Comparison of ENCODE assay signal across 21 cellular contexts in the genomic region with DNA sequence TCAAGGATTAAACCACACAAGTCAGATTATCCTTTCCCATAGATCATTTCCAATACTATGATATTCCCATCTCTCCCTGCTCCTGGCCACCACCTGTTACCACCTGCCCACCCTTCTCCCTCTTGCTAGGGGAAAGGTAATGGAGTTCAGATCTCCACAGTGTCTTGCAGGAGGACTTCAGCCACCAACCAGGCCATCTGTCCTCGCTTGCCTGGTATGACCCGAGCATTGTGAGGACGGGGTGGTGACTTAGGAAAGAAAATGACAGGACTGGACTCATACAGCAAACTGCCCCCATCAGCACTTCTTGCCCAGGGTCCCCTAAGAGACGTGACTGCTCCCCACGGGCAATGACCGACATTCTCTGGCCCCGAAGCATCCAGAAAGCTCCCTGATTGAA. TPM values are rescaled to one million over a fixed set of nuclear protein-coding genes. Genes with fewer than 3 reads are reported as not detected.
DNase-seq lines count a peak whose midpoint lies in the region; ATAC-seq, FAIRE-seq and TF ChIP-seq lines count a peak whose summit lies in the region.
"Had no signal": no experiment of that assay in that cellular context is flagged by ENCODE, and none has a peak within 500 bp of the region (broad histone marks: within the 10 kb centered on the region; RNA-seq: fewer than 3 reads in every experiment).

No MANE protein-coding gene starts in this region.

- H4K20me1 ChIP-seq in HepG2 (ENCODE audit: insufficient read depth, low read length), result peaks cover 9% of the 10 kb centered on the region; the same call in 1 of the 2 replicates

- ATAC-seq in HepG2 (peak; percentile 9), right lobe of liver (no peak)
- ATAC-seq: CD8-positive, alpha-beta T cell had no signal

- no peak overlapping the region for H2BK12ac ChIP-seq in mesenchymal stem cell (ENCODE audit: low read length in 2 of 2)

- H3K79me1 ChIP-seq in mesenchymal stem cell (replicated peaks; ENCODE audit: low read length, poor library complexity, severe bottlenecking), result peaks cover 16% of the 10 kb centered on the region

- H3K9me3 ChIP-seq in HepG2 (ENCODE audit: low read length) (no peaks in the 10 kb centered on the region), right lobe of liver (no peaks in the 10 kb centered on the region), mesenchymal stem cell (ENCODE audit: control insufficient read depth, low read length) (no peaks in the 10 kb centered on the region)
- H3K9me3 ChIP-seq: BLaER1 treated with 17β-estradiol and CSF1 and Interleukin-3, amounts not matched to agents 10 nM and 100 nM; SJCRH30 had no signal

- in situ Hi-C loops in HepG2 (cut with HindIII; ENCODE audit: extremely low pct_ligation_motif_present, low pct_unique_long_range_greater_than_20kb), result no loop called here

- H3K36me3 ChIP-seq in HepG2 (replicated peaks in 1 of 2; ENCODE audit: control insufficient read depth in 1 of 2, insufficient read depth in 2 of 2, low read length in 2 of 2) (peaks cover 24 to 59% of the 10 kb centered on the region in 2 experiments), right lobe of liver (peaks cover 0 to 17% (median under 1%) of the 10 kb centered on the region in 4 donors), mesenchymal stem cell (ENCODE audit: control insufficient read depth in 1 of 2, insufficient read depth in 2 of 2, low read depth in 1 of 2, low read length in 2 of 2) (peaks cover 51 to 73% of the 10 kb centered on the region in 2 experiments)

- CTCF ChIA-PET in HepG2 (lab: Yijun Ruan, JAX; ENCODE audit: low intra/inter-chr PET ratio, low total read pairs) (no interaction called here), RWPE1 (lab: Yijun Ruan, JAX) (interaction anchor here (0.6 to 0.7 kb wide), 2 partner anchors 11 to 914 kb away, joined by 3 read pairs; no protein-coding TSS in a partner anchor)

- H2BK15ac ChIP-seq in mesenchymal stem cell (ENCODE audit: low read depth, poor library complexity, severe bottlenecking), result no peak overlapping the region

- TF ChIP-seq EP300 in HepG2 (IDR thresholded peaks at IDR 0.05; ENCODE audit: low read depth in 2 of 2, low read length in 2 of 2) (no peak), HepG2 (CRISPR knock-in tag; IDR thresholded peaks at IDR 0.05; ENCODE audit: borderline replicate concordance) (no peak)

- H3K4me3 ChIP-seq in HepG2 (replicated peaks in 1 of 3; ENCODE audit: insufficient read depth in 1 of 3, low read depth in 2 of 3, low read length in 3 of 3) (no peak overlapping the region), right lobe of liver (no peak overlapping the region), mesenchymal stem cell (ENCODE audit: insufficient read depth in 1 of 2, low read depth in 1 of 2, low read length in 2 of 2) (no peak overlapping the region)
- H3K4me3 ChIP-seq: BLaER1 treated with 17β-estradiol and CSF1 and Interleukin-3, amounts not matched to agents 10 nM and 100 nM; SJCRH30 had no signal

- H3K4ac ChIP-seq in mesenchymal stem cell (ENCODE audit: low read depth in 1 of 2, low read length in 2 of 2), result no peak overlapping the region

- POLR2A ChIA-PET in HepG2 (lab: Yijun Ruan, JAX) (interaction anchor here (0.7 to 1.8 kb wide), 6 partner anchors 12 to 150 kb away, joined by 3 to 10 read pairs (median 3); partner anchors contain the start of genes NT5C3B and P3H4), RWPE1 (lab: Yijun Ruan, JAX; ENCODE audit: low non-redundant PET) (interaction anchor here (0.6 to 0.7 kb wide), 2 partner anchors 14 to 41 kb away, joined by 3 read pairs; partner anchors contain the start of gene KLHL11)

- intact Hi-C loops in HepG2 (cut with micrococcal nuclease; ENCODE audit: unreplicated experiment) (no loop called here), right lobe of liver (cut with DNase I) (no loop called here)

- H3K4me1 ChIP-seq in HepG2 (ENCODE audit: insufficient read depth, low read length) (peaks cover 37% of the 10 kb centered on the region), right lobe of liver (no peaks in the 10 kb centered on the region), mesenchymal stem cell (ENCODE audit: control insufficient read depth, insufficient read depth, low read depth, low read length) (peaks cover 3% of the 10 kb centered on the region)
- H3K4me1 ChIP-seq: BLaER1 treated with 17β-estradiol and CSF1 and Interleukin-3, amounts not matched to agents 10 nM and 100 nM; SJCRH30 had no signal

- TF ChIP-seq RAD21 in HepG2 (CRISPR knock-in tag; IDR thresholded peaks at IDR 0.05), result no peak

- H3K23ac ChIP-seq in mesenchymal stem cell (ENCODE audit: low read length in 2 of 2), result no peak overlapping the region

- TF ChIP-seq CTCF in HepG2 (CRISPR knock-in tag; IDR thresholded peaks at IDR 0.05) (no peak), right lobe of liver (IDR thresholded peaks at IDR 0.05) (no peak), RWPE1 (conservative IDR thresholded peaks at IDR 0.05; ENCODE audit: low read depth) (no peak)

- H4K91ac ChIP-seq in mesenchymal stem cell (ENCODE audit: low read length), result no peak overlapping the region

- H2AFZ ChIP-seq in HepG2 (ENCODE audit: low read length), result no peak overlapping the region
- no peak overlapping the region for H2AFZ ChIP-seq in mesenchymal stem cell (ENCODE audit: low read depth, low read length)

- no peaks in the 10 kb centered on the region for H3K79me2 ChIP-seq in HepG2 (ENCODE audit: insufficient read depth, low read length)

- DNase-seq in HepG2 (ENCODE audit: low spot score) (no peak), right lobe of liver (no peak), RWPE1 (ENCODE audit: low spot score) (no peak), mesenchymal stem cell (no peak), NCI-H2107 treated with DMSO at 0.1 percent for 48 hours (lab: John Stamatoyannopoulos, UW; ENCODE audit: unreplicated experiment) (no peak)
- no peak for DNase-seq in stimulated activated CD4-positive, alpha-beta T cell treated with anti-CD3 and anti-CD28 coated beads, Interleukin-2, amount 100 ng/mL, for 48 hours
- no peak for DNase-seq in activated CD8-positive, alpha-beta memory T cell treated with anti-CD3 and anti-CD28 coated beads, Interleukin-2, amount 50 U/mL, for 48 hours
- DNase-seq: Calu3; CD8-positive, alpha-beta T cell; DMS53; Karpas-422; NCI-H1436; NCI-H1930; NCI-H526; SJCRH30 had no signal

- H2BK120ac ChIP-seq in mesenchymal stem cell (ENCODE audit: low read depth, low read length), result no peak overlapping the region

- whole genome bisulfite sequencing in HepG2 (ENCODE audit: low lambda C conversion rate), result 90% methylated on average over 7 of the region's 7 CpGs
- WGBS in right lobe of liver (ENCODE audit: insufficient coverage, low coverage, low lambda C conversion rate, missing lambda C conversion rate), result 80% methylated on average over 6 of the region's 7 CpGs
- 95% methylated on average over 7 of the region's 7 CpGs for WGBS in mesenchymal stem cell

- H3K27ac ChIP-seq in HepG2 (ENCODE audit: extremely low read length, insufficient read depth, low read length) (no peak overlapping the region), right lobe of liver (no peak overlapping the region), RWPE1 (peak overlapping the region; percentile 51), mesenchymal stem cell (ENCODE audit: low read length, poor library complexity, severe bottlenecking) (no peak overlapping the region)
- H3K27ac ChIP-seq: BLaER1 treated with 17β-estradiol and CSF1 and Interleukin-3, amounts not matched to agents 10 nM and 100 nM; SJCRH30 had no signal

- peak; percentile 32 for FAIRE-seq in HepG2 (lab: Jason Lieb, UNC)
- FAIRE-seq: GM12892, GM18507, H1 had no signal

- H3K14ac ChIP-seq in mesenchymal stem cell (ENCODE audit: low read length in 2 of 2), result no peak overlapping the region

- peak overlapping the region; percentile 47 for H4K8ac ChIP-seq in mesenchymal stem cell (ENCODE audit: low read length)

- H3K9ac ChIP-seq in HepG2 (ENCODE audit: insufficient read depth, low read depth, low read length) (no peak overlapping the region), mesenchymal stem cell (ENCODE audit: low read length) (no peak overlapping the region)
- H3K9ac ChIP-seq: BLaER1 treated with 17β-estradiol and CSF1 and Interleukin-3, amounts not matched to agents 10 nM and 100 nM had no signal

- H3K27me3 ChIP-seq in HepG2 (ENCODE audit: control insufficient read depth in 1 of 2, insufficient read depth in 2 of 2, low read length in 2 of 2), result no peaks in the 10 kb centered on the region
- no peaks in the 10 kb centered on the region for H3K27me3 ChIP-seq in right lobe of liver
- no peaks in the 10 kb centered on the region for H3K27me3 ChIP-seq in mesenchymal stem cell (ENCODE audit: control insufficient read depth in 1 of 2, insufficient read depth in 1 of 2, low read length in 2 of 2)
- H3K27me3 ChIP-seq: BLaER1 treated with 17β-estradiol and CSF1 and Interleukin-3, amounts not matched to agents 10 nM and 100 nM; SJCRH30 had no signal

- H2AK5ac ChIP-seq in mesenchymal stem cell (ENCODE audit: low read length, severe bottlenecking), result no peak overlapping the region

- H3K4me2 ChIP-seq in HepG2 (ENCODE audit: low read depth, low read length) (no peak overlapping the region), mesenchymal stem cell (ENCODE audit: low read length, poor library complexity, severe bottlenecking) (no peak overlapping the region)
- H3K4me2 ChIP-seq: BLaER1 treated with 17β-estradiol and CSF1 and Interleukin-3, amounts not matched to agents 10 nM and 100 nM had no signal

- no TSS peak for BruUV-seq in HepG2 (replicated peaks; lab: Mats Ljungman, UMichigan)

- no peak overlapping the region for H3K18ac ChIP-seq in mesenchymal stem cell (ENCODE audit: low read depth in 1 of 2, low read length in 2 of 2)

- TF ChIP-seq POLR2A in HepG2 (IDR thresholded peaks at IDR 0.05; ENCODE audit: insufficient read depth in 1 of 2, low read depth in 2 of 2, low read length in 2 of 2), result no peak; a peak in 1 of 4 replicates
- no peak for TF ChIP-seq POLR2A in right lobe of liver (IDR thresholded peaks at IDR 0.05)

- H2BK5ac ChIP-seq in mesenchymal stem cell (ENCODE audit: low read depth, low read length, poor library complexity, severe bottlenecking), result no peak overlapping the region

RNA-seq across cellular contexts. Expression of gene FKBP10, which starts 10.8 kb away (rescaled TPM):
- 46.5 and 149 TPM in 2 replicates for total RNA-seq in HepG2 (2016; rRNA removed; fragmentation: Illumina TruSeq; extraction: Trizol)
- total RNA-seq in HepG2 (2016; cell fraction: cytosol; rRNA removed; fragmentation: Illumina TruSeq; extraction: Trizol; ENCODE audit: low read depth), result 31.7 and 32.8 TPM in 2 replicates
- total RNA-seq in HepG2 (2016; cell fraction: insoluble cytoplasmic fraction; rRNA removed; fragmentation: Illumina TruSeq; extraction: Trizol), result 37.6 and 157 TPM in 2 replicates
- total RNA-seq in HepG2 (2016; cell fraction: membrane; rRNA removed; fragmentation: Illumina TruSeq; extraction: Trizol), result 42.3 and 48.1 TPM in 2 replicates
- total RNA-seq in HepG2 (2016; cell fraction: nucleus; rRNA removed; fragmentation: Illumina TruSeq; extraction: Trizol), result 148 and 181 TPM in 2 replicates
- 543 and 573 TPM in 2 replicates for polyA plus RNA-seq in HepG2 (2011; rRNA removed)
- 288 and 579 TPM in 2 replicates for polyA plus RNA-seq in HepG2 (2011; cell fraction: cytosol; rRNA removed)
- 3,059 and 4,867 TPM in 2 replicates for polyA plus RNA-seq in HepG2 (2011; cell fraction: nucleus; rRNA removed)
- 224 and 292 TPM in 2 replicates for polyA plus RNA-seq in HepG2 (2012)
- 18.4 and 19.7 TPM in 2 replicates for polyA plus RNA-seq in HepG2 (2016; cell fraction: cytosol; fragmentation: Illumina TruSeq; extraction: Trizol; ENCODE audit: low read depth)
- polyA plus RNA-seq in HepG2 (2016; cell fraction: insoluble cytoplasmic fraction; fragmentation: Illumina TruSeq; extraction: Trizol; ENCODE audit: low read depth), result 46.0 and 56.5 TPM in 2 replicates
- polyA plus RNA-seq in HepG2 (2016; cell fraction: membrane; fragmentation: Illumina TruSeq; extraction: Trizol; ENCODE audit: low read depth), result 32.1 and 36.5 TPM in 2 replicates
- polyA plus RNA-seq in HepG2 (2016; cell fraction: nucleus; fragmentation: Illumina TruSeq; extraction: Trizol; ENCODE audit: insufficient read depth, low read depth), result 597 and 623 TPM in 2 replicates
- polyA minus RNA-seq in HepG2 (2011; rRNA and poly(A)+ RNA removed; ENCODE audit: low replicate concordance), result 133 and 613 TPM in 2 replicates
- polyA minus RNA-seq in HepG2 (2011; cell fraction: cytosol; rRNA and poly(A)+ RNA removed), result 159 and 170 TPM in 2 replicates
- polyA minus RNA-seq in HepG2 (2011; cell fraction: nucleus; rRNA and poly(A)+ RNA removed), result 231 and 275 TPM in 2 replicates
- 1 to 10 TPM; 2.4 to 5.1 (median 4.0) TPM for total RNA-seq in right lobe of liver
- polyA plus RNA-seq in mesenchymal stem cell (2013, experiment 1 of 2), result 641 TPM
- polyA plus RNA-seq in mesenchymal stem cell (2013, experiment 2 of 2), result 626 TPM

RNA-seq across cellular contexts. Expression of gene P3H4, which starts 11.8 kb away (rescaled TPM):
- total RNA-seq in HepG2 (2016; rRNA removed; fragmentation: Illumina TruSeq; extraction: Trizol), result 13.5 and 37.1 TPM in 2 replicates
- 12.6 and 14.5 TPM in 2 replicates for total RNA-seq in HepG2 (2016; cell fraction: cytosol; rRNA removed; fragmentation: Illumina TruSeq; extraction: Trizol; ENCODE audit: low read depth)
- 12.2 and 37.7 TPM in 2 replicates for total RNA-seq in HepG2 (2016; cell fraction: insoluble cytoplasmic fraction; rRNA removed; fragmentation: Illumina TruSeq; extraction: Trizol)
- 17.3 and 17.5 TPM in 2 replicates for total RNA-seq in HepG2 (2016; cell fraction: membrane; rRNA removed; fragmentation: Illumina TruSeq; extraction: Trizol)
- total RNA-seq in HepG2 (2016; cell fraction: nucleus; rRNA removed; fragmentation: Illumina TruSeq; extraction: Trizol), result 28.1 and 32.5 TPM in 2 replicates
- polyA plus RNA-seq in HepG2 (2011; rRNA removed), result 50.6 and 54.9 TPM in 2 replicates
- 37.2 and 55.7 TPM in 2 replicates for polyA plus RNA-seq in HepG2 (2011; cell fraction: cytosol; rRNA removed)
- 33.0 and 36.4 TPM in 2 replicates for polyA plus RNA-seq in HepG2 (2011; cell fraction: nucleus; rRNA removed)
- polyA plus RNA-seq in HepG2 (2012), result 22.4 and 34.3 TPM in 2 replicates
- 4.6 and 5.5 TPM in 2 replicates for polyA plus RNA-seq in HepG2 (2016; cell fraction: cytosol; fragmentation: Illumina TruSeq; extraction: Trizol; ENCODE audit: low read depth)
- 14.8 and 17.0 TPM in 2 replicates for polyA plus RNA-seq in HepG2 (2016; cell fraction: insoluble cytoplasmic fraction; fragmentation: Illumina TruSeq; extraction: Trizol; ENCODE audit: low read depth)
- polyA plus RNA-seq in HepG2 (2016; cell fraction: membrane; fragmentation: Illumina TruSeq; extraction: Trizol; ENCODE audit: low read depth), result 9.6 and 11.3 TPM in 2 replicates
- 63.5 and 69.5 TPM in 2 replicates for polyA plus RNA-seq in HepG2 (2016; cell fraction: nucleus; fragmentation: Illumina TruSeq; extraction: Trizol; ENCODE audit: insufficient read depth, low read depth)
- 44.3 and 65.0 TPM in 2 replicates for polyA minus RNA-seq in HepG2 (2011; rRNA and poly(A)+ RNA removed; ENCODE audit: low replicate concordance)
- 22.5 and 26.8 TPM in 2 replicates for polyA minus RNA-seq in HepG2 (2011; cell fraction: cytosol; rRNA and poly(A)+ RNA removed)
- polyA minus RNA-seq in HepG2 (2011; cell fraction: nucleus; rRNA and poly(A)+ RNA removed), result 21.6 and 23.9 TPM in 2 replicates
- 1 to 10 TPM; 1.8 to 3.8 (median 2.8) TPM for total RNA-seq in right lobe of liver
- 63.6 TPM for polyA plus RNA-seq in mesenchymal stem cell (2013, experiment 1 of 2)
- 62.2 TPM for polyA plus RNA-seq in mesenchymal stem cell (2013, experiment 2 of 2)

RNA-seq across cellular contexts. Expression of gene NT5C3B, which starts 12.5 kb away (rescaled TPM):
- total RNA-seq in HepG2 (2016; rRNA removed; fragmentation: Illumina TruSeq; extraction: Trizol) (92.1 and 104 TPM in 2 replicates), right lobe of liver (10 to 100 TPM; 19.9 to 30.7 (median 23.1) TPM)
- 128 and 164 TPM in 2 replicates for total RNA-seq in HepG2 (2016; cell fraction: cytosol; rRNA removed; fragmentation: Illumina TruSeq; extraction: Trizol; ENCODE audit: low read depth)
- total RNA-seq in HepG2 (2016; cell fraction: insoluble cytoplasmic fraction; rRNA removed; fragmentation: Illumina TruSeq; extraction: Trizol), result 87.1 and 106 TPM in 2 replicates
- total RNA-seq in HepG2 (2016; cell fraction: membrane; rRNA removed; fragmentation: Illumina TruSeq; extraction: Trizol), result 198 and 220 TPM in 2 replicates
- total RNA-seq in HepG2 (2016; cell fraction: nucleus; rRNA removed; fragmentation: Illumina TruSeq; extraction: Trizol), result 52.2 and 64.7 TPM in 2 replicates
- polyA plus RNA-seq in HepG2 (2011; rRNA removed), result 119 and 126 TPM in 2 replicates
- polyA plus RNA-seq in HepG2 (2011; cell fraction: cytosol; rRNA removed), result 116 and 145 TPM in 2 replicates
- polyA plus RNA-seq in HepG2 (2011; cell fraction: nucleus; rRNA removed), result 119 TPM in 2 replicates
- polyA plus RNA-seq in HepG2 (2012), result 77.4 and 82.6 TPM in 2 replicates
- 148 and 199 TPM in 2 replicates for polyA plus RNA-seq in HepG2 (2016; cell fraction: cytosol; fragmentation: Illumina TruSeq; extraction: Trizol; ENCODE audit: low read depth)
- 108 and 113 TPM in 2 replicates for polyA plus RNA-seq in HepG2 (2016; cell fraction: insoluble cytoplasmic fraction; fragmentation: Illumina TruSeq; extraction: Trizol; ENCODE audit: low read depth)
- polyA plus RNA-seq in HepG2 (2016; cell fraction: membrane; fragmentation: Illumina TruSeq; extraction: Trizol; ENCODE audit: low read depth), result 207 and 224 TPM in 2 replicates
- 109 and 119 TPM in 2 replicates for polyA plus RNA-seq in HepG2 (2016; cell fraction: nucleus; fragmentation: Illumina TruSeq; extraction: Trizol; ENCODE audit: insufficient read depth, low read depth)
- polyA minus RNA-seq in HepG2 (2011; rRNA and poly(A)+ RNA removed; ENCODE audit: low replicate concordance), result 36.5 and 43.6 TPM in 2 replicates
- 32.3 and 34.1 TPM in 2 replicates for polyA minus RNA-seq in HepG2 (2011; cell fraction: cytosol; rRNA and poly(A)+ RNA removed)
- 48.5 and 53.7 TPM in 2 replicates for polyA minus RNA-seq in HepG2 (2011; cell fraction: nucleus; rRNA and poly(A)+ RNA removed)
- polyA plus RNA-seq in mesenchymal stem cell (2013, experiment 1 of 2), result 50.3 TPM
- polyA plus RNA-seq in mesenchymal stem cell (2013, experiment 2 of 2), result 50.3 TPM

RNA-seq across cellular contexts. Expression of gene KLHL10, which starts 14.0 kb away (rescaled TPM):
- total RNA-seq in HepG2 (2016; rRNA removed; fragmentation: Illumina TruSeq; extraction: Trizol) (0.04 TPM in 1 of 2 replicates, not detected in the other), right lobe of liver (not detected)
- total RNA-seq in HepG2 (2016; cell fraction: cytosol; rRNA removed; fragmentation: Illumina TruSeq; extraction: Trizol; ENCODE audit: low read depth), result 0.09 TPM in 1 of 2 replicates, not detected in the other
- 0.04 and 0.09 TPM in 2 replicates for total RNA-seq in HepG2 (2016; cell fraction: insoluble cytoplasmic fraction; rRNA removed; fragmentation: Illumina TruSeq; extraction: Trizol)
- total RNA-seq in HepG2 (2016; cell fraction: membrane; rRNA removed; fragmentation: Illumina TruSeq; extraction: Trizol), result not detected in 2 replicates
- total RNA-seq in HepG2 (2016; cell fraction: nucleus; rRNA removed; fragmentation: Illumina TruSeq; extraction: Trizol), result not detected in 2 replicates
- 0.05 and 0.08 TPM in 2 replicates for polyA plus RNA-seq in HepG2 (2011; rRNA removed)
- 0.03 TPM in 1 of 2 replicates, not detected in the other for polyA plus RNA-seq in HepG2 (2011; cell fraction: cytosol; rRNA removed)
- 0.05 and 0.13 TPM in 2 replicates for polyA plus RNA-seq in HepG2 (2011; cell fraction: nucleus; rRNA removed)
- not detected in 2 replicates for polyA plus RNA-seq in HepG2 (2012)
- not detected in 2 replicates for polyA plus RNA-seq in HepG2 (2016; cell fraction: cytosol; fragmentation: Illumina TruSeq; extraction: Trizol; ENCODE audit: low read depth)
- polyA plus RNA-seq in HepG2 (2016; cell fraction: insoluble cytoplasmic fraction; fragmentation: Illumina TruSeq; extraction: Trizol; ENCODE audit: low read depth), result not detected in 2 replicates
- not detected in 2 replicates for polyA plus RNA-seq in HepG2 (2016; cell fraction: membrane; fragmentation: Illumina TruSeq; extraction: Trizol; ENCODE audit: low read depth)
- not detected in 2 replicates for polyA plus RNA-seq in HepG2 (2016; cell fraction: nucleus; fragmentation: Illumina TruSeq; extraction: Trizol; ENCODE audit: insufficient read depth, low read depth)
- 0.12 TPM in 1 of 2 replicates, not detected in the other for polyA minus RNA-seq in HepG2 (2011; rRNA and poly(A)+ RNA removed; ENCODE audit: low replicate concordance)
- polyA minus RNA-seq in HepG2 (2011; cell fraction: cytosol; rRNA and poly(A)+ RNA removed), result not detected in 2 replicates
- not detected in 2 replicates for polyA minus RNA-seq in HepG2 (2011; cell fraction: nucleus; rRNA and poly(A)+ RNA removed)
- polyA plus RNA-seq in mesenchymal stem cell (2013, experiment 1 of 2), result not detected
- 0.03 TPM for polyA plus RNA-seq in mesenchymal stem cell (2013, experiment 2 of 2)
- total RNA-seq: Calu3; CD8-positive, alpha-beta T cell; HT-29; MCF 10A; SJCRH30 had no signal

RNA-seq across cellular contexts. Expression of gene JUP, which starts 37.1 kb away (rescaled TPM):
- total RNA-seq in HepG2 (2016; rRNA removed; fragmentation: Illumina TruSeq; extraction: Trizol) (20.6 and 20.9 TPM in 2 replicates), right lobe of liver (10 to 100 TPM; 54.3 to 74.8 (median 65.7) TPM)
- total RNA-seq in HepG2 (2016; cell fraction: cytosol; rRNA removed; fragmentation: Illumina TruSeq; extraction: Trizol; ENCODE audit: low read depth), result 6.9 and 7.8 TPM in 2 replicates
- 16.7 and 22.4 TPM in 2 replicates for total RNA-seq in HepG2 (2016; cell fraction: insoluble cytoplasmic fraction; rRNA removed; fragmentation: Illumina TruSeq; extraction: Trizol)
- 11.7 and 12.0 TPM in 2 replicates for total RNA-seq in HepG2 (2016; cell fraction: membrane; rRNA removed; fragmentation: Illumina TruSeq; extraction: Trizol)
- total RNA-seq in HepG2 (2016; cell fraction: nucleus; rRNA removed; fragmentation: Illumina TruSeq; extraction: Trizol), result 15.0 and 20.7 TPM in 2 replicates
- 12.1 and 21.4 TPM in 2 replicates for polyA plus RNA-seq in HepG2 (2011; rRNA removed)
- 8.9 and 10.9 TPM in 2 replicates for polyA plus RNA-seq in HepG2 (2011; cell fraction: cytosol; rRNA removed)
- polyA plus RNA-seq in HepG2 (2011; cell fraction: nucleus; rRNA removed), result 23.8 and 30.1 TPM in 2 replicates
- 36.1 and 37.0 TPM in 2 replicates for polyA plus RNA-seq in HepG2 (2012)
- polyA plus RNA-seq in HepG2 (2016; cell fraction: cytosol; fragmentation: Illumina TruSeq; extraction: Trizol; ENCODE audit: low read depth), result 3.5 and 4.6 TPM in 2 replicates
- 22.1 and 35.3 TPM in 2 replicates for polyA plus RNA-seq in HepG2 (2016; cell fraction: insoluble cytoplasmic fraction; fragmentation: Illumina TruSeq; extraction: Trizol; ENCODE audit: low read depth)
- polyA plus RNA-seq in HepG2 (2016; cell fraction: membrane; fragmentation: Illumina TruSeq; extraction: Trizol; ENCODE audit: low read depth), result 9.5 and 10.0 TPM in 2 replicates
- polyA plus RNA-seq in HepG2 (2016; cell fraction: nucleus; fragmentation: Illumina TruSeq; extraction: Trizol; ENCODE audit: insufficient read depth, low read depth), result 24.1 and 25.5 TPM in 2 replicates
- polyA minus RNA-seq in HepG2 (2011; rRNA and poly(A)+ RNA removed; ENCODE audit: low replicate concordance), result 43.6 and 59.1 TPM in 2 replicates
- polyA minus RNA-seq in HepG2 (2011; cell fraction: cytosol; rRNA and poly(A)+ RNA removed), result 25.9 and 32.6 TPM in 2 replicates
- polyA minus RNA-seq in HepG2 (2011; cell fraction: nucleus; rRNA and poly(A)+ RNA removed), result 13.5 and 13.8 TPM in 2 replicates
- 146 TPM for polyA plus RNA-seq in mesenchymal stem cell (2013, experiment 1 of 2)
- 140 TPM for polyA plus RNA-seq in mesenchymal stem cell (2013, experiment 2 of 2)

Comparison
In these comparisons a context has a peak if more than half of its experiments do, and no peak if none do; other contexts are left out.
1. RNA of gene FKBP10, which starts 10.8 kb away (total RNA-seq): 31.7 to 181 TPM in HepG2; 2.4 to 5.1 TPM in right lobe of liver; every median in the first group is over 4 times any median in the second.